Comparison of ENCODE assay signal across 26 cellular contexts in genomic region chr3:37544869-37545352, GRCh38.
A peak's percentile ranks its signal among the peaks of the same experiment; 100 is the strongest.
DNase-seq lines count a peak whose midpoint lies in the region; ATAC-seq and TF ChIP-seq lines count a peak whose summit lies in the region.
"Had no signal": no experiment of that assay in that cellular context is flagged by ENCODE, and none has a peak within 500 bp of the region (broad histone marks: within the 10 kb centered on the region; RNA-seq: fewer than 3 reads in every experiment).

No MANE protein-coding gene starts in this region.

- peaks cover 21% of the 10 kb centered on the region for H3K4me1 Mint-ChIP-seq in dendritic cell treated with granulocyte-macrophage colony-stimulating factor and Interleukin-4, amounts not matched to agents 40 ng/mL and 50 ng/mL, for 4 days (ENCODE audit: low read depth)
- no peaks in the 10 kb centered on the region for H3K4me1 Mint-ChIP-seq in activated naive CD4-positive, alpha-beta T cell treated with anti-CD3 and anti-CD28 coated beads, Interleukin-2, amount 10 ng/mL, durations not matched to agents 7 days and 5 days
- H3K4me1 Mint-ChIP-seq: activated naive CD8-positive, alpha-beta T cell treated with anti-CD3 and anti-CD28 coated beads for 36 hours; H9; memory B cell; naive B cell had no signal

- H3K9me3 ChIP-seq in right lobe of liver (no peaks in the 10 kb centered on the region), thoracic aorta (no peaks in the 10 kb centered on the region), HAP-1 (no peaks in the 10 kb centered on the region)
- H3K9me3 ChIP-seq: BE2C, SJSA1 had no signal

- no peaks in the 10 kb centered on the region for H3K27me3 Mint-ChIP-seq in dendritic cell treated with granulocyte-macrophage colony-stimulating factor and Interleukin-4, amounts not matched to agents 40 ng/mL and 50 ng/mL, for 4 days
- peaks cover 9% of the 10 kb centered on the region for H3K27me3 Mint-ChIP-seq in activated naive CD4-positive, alpha-beta T cell treated with anti-CD3 and anti-CD28 coated beads, Interleukin-2, amount 10 ng/mL, durations not matched to agents 7 days and 5 days
- H3K27me3 Mint-ChIP-seq: activated naive CD8-positive, alpha-beta T cell treated with anti-CD3 and anti-CD28 coated beads for 36 hours; memory B cell; naive B cell had no signal

- no peak overlapping the region for H3K4me3 Mint-ChIP-seq in dendritic cell treated with granulocyte-macrophage colony-stimulating factor and Interleukin-4, amounts not matched to agents 40 ng/mL and 50 ng/mL, for 4 days
- H3K4me3 Mint-ChIP-seq in activated naive CD4-positive, alpha-beta T cell treated with anti-CD3 and anti-CD28 coated beads, Interleukin-2, amount 10 ng/mL, durations not matched to agents 7 days and 5 days = no peak overlapping the region
- H3K4me3 Mint-ChIP-seq: activated naive CD8-positive, alpha-beta T cell treated with anti-CD3 and anti-CD28 coated beads for 36 hours; H9; memory B cell; naive B cell; type B pancreatic cell had no signal

- H3K9me3 Mint-ChIP-seq in dendritic cell treated with granulocyte-macrophage colony-stimulating factor and Interleukin-4, amounts not matched to agents 40 ng/mL and 50 ng/mL, for 4 days = no peaks in the 10 kb centered on the region
- no peaks in the 10 kb centered on the region for H3K9me3 Mint-ChIP-seq in activated naive CD4-positive, alpha-beta T cell treated with anti-CD3 and anti-CD28 coated beads, Interleukin-2, amount 10 ng/mL, durations not matched to agents 7 days and 5 days
- H3K9me3 Mint-ChIP-seq: activated naive CD8-positive, alpha-beta T cell treated with anti-CD3 and anti-CD28 coated beads for 36 hours; H9; memory B cell; naive B cell; type B pancreatic cell had no signal

- H3K27me3 ChIP-seq in right lobe of liver (no peaks in the 10 kb centered on the region), thoracic aorta (replicated peaks; ENCODE audit: insufficient read depth) (no peaks in the 10 kb centered on the region), HAP-1 (ENCODE audit: low read depth) (no peaks in the 10 kb centered on the region)
- H3K27me3 ChIP-seq: BE2C, cardiac muscle cell had no signal

- 56% methylated on average over 2 of the region's 5 CpGs for WGBS in right lobe of liver (ENCODE audit: insufficient coverage, low coverage, low lambda C conversion rate, missing lambda C conversion rate)

- H3K36me3 Mint-ChIP-seq in dendritic cell treated with granulocyte-macrophage colony-stimulating factor and Interleukin-4, amounts not matched to agents 40 ng/mL and 50 ng/mL, for 4 days (ENCODE audit: low read depth) = no peaks in the 10 kb centered on the region
- no peaks in the 10 kb centered on the region for H3K36me3 Mint-ChIP-seq in activated naive CD4-positive, alpha-beta T cell treated with anti-CD3 and anti-CD28 coated beads, Interleukin-2, amount 10 ng/mL, durations not matched to agents 7 days and 5 days
- H3K36me3 Mint-ChIP-seq: activated naive CD8-positive, alpha-beta T cell treated with anti-CD3 and anti-CD28 coated beads for 36 hours; memory B cell; naive B cell had no signal

- intact Hi-C loops in left cardiac atrium (cut with DNase I) = no loop called here
- intact Hi-C loops in cardiac septum (cut with DNase I) = no loop called here
- intact Hi-C loops in dendritic cell treated with granulocyte-macrophage colony-stimulating factor and Interleukin-4, amounts not matched to agents 40 ng/mL and 50 ng/mL, for 4 days (cut with micrococcal nuclease) = no loop called here
- intact Hi-C loops in right lobe of liver (cut with DNase I) = no loop called here

- in situ Hi-C loops in HAP-1 (cut with MboI; ENCODE audit: low sequenced_read_pairs) = no loop called here

- CTCF ChIA-PET in activated naive CD4-positive, alpha-beta T cell treated with anti-CD3 and anti-CD28 coated beads, Interleukin-2, amount 10 ng/mL, durations not matched to agents 7 days and 5 days (lab: Charles Lee) = no interaction called here

- no peak overlapping the region for H3K4me3 ChIP-seq in right lobe of liver
- no peak overlapping the region for H3K4me3 ChIP-seq in thoracic aorta
- H3K4me3 ChIP-seq in HAP-1 = no peak overlapping the region
- H3K4me3 ChIP-seq: cardiac muscle cell, SJSA1 had no signal

- no peak for TF ChIP-seq POLR2A in right lobe of liver (IDR thresholded peaks at IDR 0.05)

- H3K27ac Mint-ChIP-seq in dendritic cell treated with granulocyte-macrophage colony-stimulating factor and Interleukin-4, amounts not matched to agents 40 ng/mL and 50 ng/mL, for 4 days = peak overlapping the region; percentile 77
- no peak overlapping the region for H3K27ac Mint-ChIP-seq in activated naive CD4-positive, alpha-beta T cell treated with anti-CD3 and anti-CD28 coated beads, Interleukin-2, amount 10 ng/mL, durations not matched to agents 7 days and 5 days
- H3K27ac Mint-ChIP-seq: activated naive CD8-positive, alpha-beta T cell treated with anti-CD3 and anti-CD28 coated beads for 36 hours; memory B cell; type B pancreatic cell had no signal

- peak overlapping the region in 1 of 3 donors; percentile 34 for H3K27ac ChIP-seq in right lobe of liver
- H3K27ac ChIP-seq in thoracic aorta = peak overlapping the region; percentile 57 to 63
- H3K27ac ChIP-seq: cardiac muscle cell, SJSA1 had no signal

- H3K4me1 ChIP-seq in right lobe of liver = no peaks in the 10 kb centered on the region
- H3K4me1 ChIP-seq in thoracic aorta (ENCODE audit: control insufficient read depth in 1 of 2, low read depth in 2 of 2) = peaks cover 6 to 31% of the 10 kb centered on the region in 2 donors
- H3K4me1 ChIP-seq in HAP-1 = no peaks in the 10 kb centered on the region
- H3K4me1 ChIP-seq: SJSA1 had no signal

- DNase-seq in left cardiac atrium (peak; percentile 57), cardiac septum (ENCODE audit: low spot score) (no peak), right lobe of liver (peak in 1 of 3 donors; percentile 38), thoracic aorta (ENCODE audit: low spot score) (no peak), HAP-1 (ENCODE audit: low spot score in 2 of 2) (no peak), DMS53 treated with DMSO at 0.1 percent for 48 hours (lab: John Stamatoyannopoulos, UW; ENCODE audit: unreplicated experiment) (no peak)
- no peak for DNase-seq in activated naive CD4-positive, alpha-beta T cell treated with anti-CD3 and anti-CD28 coated beads, Interleukin-2, amount 10 ng/mL, durations not matched to agents 7 days and 5 days
- DNase-seq: activated CD4-positive, alpha-beta T cell treated with anti-CD3 and anti-CD28 coated beads for 4 hours; activated CD8-positive, alpha-beta memory T cell treated with anti-CD3 and anti-CD28 coated beads for 24 hours; activated effector memory CD4-positive, alpha-beta T cell treated with Interleukin-2 at 50 U/mL for 16 hours; activated naive CD8-positive, alpha-beta T cell treated with anti-CD3 and anti-CD28 coated beads for 36 hours; aorta; BE2C; DND-41; H9; IMR-90; naive B cell; NCI-H1092; NCI-H1930; NCI-H526; retina had no signal

- ATAC-seq in left cardiac atrium (peak in 1 of 2 donors; percentile 36), right lobe of liver (peak; percentile 43 to 65 (median 60)), thoracic aorta (ENCODE audit: insufficient number of reproducible peaks, low FRiP score, low read depth) (no peak)

- no peak for TF ChIP-seq CTCF in right lobe of liver (IDR thresholded peaks at IDR 0.05)
- TF ChIP-seq CTCF in thoracic aorta (IDR thresholded peaks at IDR 0.05) = no peak

- H3K36me3 ChIP-seq in right lobe of liver (no peaks in the 10 kb centered on the region), thoracic aorta (peaks cover 25% of the 10 kb centered on the region), HAP-1 (replicated peaks) (no peaks in the 10 kb centered on the region)
- H3K36me3 ChIP-seq: BE2C, cardiac muscle cell, SJSA1 had no signal
